ENCODE assay signal across 8 cellular contexts in genomic region chr7:157138101-157138423, GRCh38. TPM values are rescaled to one million over a fixed set of nuclear protein-coding genes. Genes with fewer than 3 reads are reported as not detected.
DNase-seq lines count a peak whose midpoint lies in the region; ATAC-seq and TF ChIP-seq lines count a peak whose summit lies in the region.

No MANE protein-coding gene starts in this region.

- H3K9ac ChIP-seq in mammary epithelial cell (ENCODE audit: insufficient read depth, low read length) (no peak overlapping the region), mucosa of rectum (ENCODE audit: low read depth in 1 of 2, low read length in 2 of 2) (peak overlapping the region; percentile 59 to 60)

- H3K9me3 Mint-ChIP-seq in HFFc6: no peaks in the 10 kb centered on the region

- peaks cover 43% of the 10 kb centered on the region for H3K79me2 ChIP-seq in mammary epithelial cell (ENCODE audit: insufficient read depth, low read length)

- intact Hi-C loops in A673 (cut with micrococcal nuclease; ENCODE audit: unreplicated experiment) (no loop called here), mammary epithelial cell (cut with micrococcal nuclease) (loop anchor here (1.0 to 10.0 kb wide), 3 partner anchors 111 to 233 kb away; no protein-coding TSS in a partner anchor), sciatic nerve (cut with DNase I) (no loop called here)

- TF ChIP-seq CTCF in A673 (conservative IDR thresholded peaks at IDR 0.05; ENCODE audit: low read depth, low read length) (no peak), HFFc6 (IDR thresholded peaks at IDR 0.05) (no peak), mammary epithelial cell (conservative IDR thresholded peaks at IDR 0.05 in 1 of 2, IDR thresholded peaks at IDR 0.05 in 1 of 2; ENCODE audit: extremely low read depth in 1 of 2, insufficient read depth in 1 of 2, low read depth in 1 of 2, low read length in 2 of 2) (no peak)

- peaks cover 5% of the 10 kb centered on the region for H4K20me1 ChIP-seq in mammary epithelial cell (ENCODE audit: insufficient read depth, low read length)

- BruUV-seq in A673 (replicated peaks; lab: Mats Ljungman, UMichigan): no TSS peak
- no TSS peak for BruUV-seq in mammary epithelial cell (replicated peaks; lab: Mats Ljungman, UMichigan)

- H3K27ac ChIP-seq in A673 (ENCODE audit: low read depth, low read length, poor library complexity, severe bottlenecking) (peak overlapping the region; percentile 74), mammary epithelial cell (ENCODE audit: insufficient read depth, low read depth, low read length) (peak overlapping the region; percentile 51), mucosa of rectum (ENCODE audit: low read depth in 2 of 2, low read length in 2 of 2) (peak overlapping the region; percentile 94 to 96)

- H3K36me3 Mint-ChIP-seq in HFFc6 (ENCODE audit: low read depth): peaks cover 17% of the 10 kb centered on the region

- no peaks in the 10 kb centered on the region for H3K27me3 ChIP-seq in A673 (replicated peaks; ENCODE audit: insufficient read depth, low read depth, low read length, poor library complexity)
- no peaks in the 10 kb centered on the region for H3K27me3 ChIP-seq in mammary epithelial cell (ENCODE audit: insufficient read depth, low read length)
- no peaks in the 10 kb centered on the region for H3K27me3 ChIP-seq in mucosa of rectum (ENCODE audit: control insufficient read depth in 2 of 2, insufficient read depth in 2 of 2, low read length in 2 of 2)

- H3K4me1 ChIP-seq in A673 (ENCODE audit: insufficient read depth, low read length, poor library complexity, severe bottlenecking) (peaks cover 14% of the 10 kb centered on the region), mammary epithelial cell (ENCODE audit: insufficient read depth, low read length) (peaks cover 22% of the 10 kb centered on the region), mucosa of rectum (ENCODE audit: control insufficient read depth in 2 of 2, insufficient read depth in 2 of 2, low read length in 2 of 2) (peaks cover 16 to 18% of the 10 kb centered on the region in 2 donors)

- dilution Hi-C loops in mammary epithelial cell (cut with HindIII; ENCODE audit: low sequenced_read_pairs): no loop called here

- peaks cover 3% of the 10 kb centered on the region for H3K27me3 Mint-ChIP-seq in HFFc6 (ENCODE audit: insufficient read depth)

- H3K36me3 ChIP-seq in A673 (ENCODE audit: insufficient read depth, low read length, poor library complexity, severe bottlenecking) (peaks cover 10% of the 10 kb centered on the region), mammary epithelial cell (ENCODE audit: insufficient read depth, low read length) (peaks cover 3% of the 10 kb centered on the region), mucosa of rectum (ENCODE audit: control insufficient read depth in 2 of 2, insufficient read depth in 2 of 2, low read length in 2 of 2) (peaks cover 9 to 14% of the 10 kb centered on the region in 2 donors)

- H3K4me3 Mint-ChIP-seq in HFFc6: peak overlapping the region; percentile 82

- DNase-seq in A673 (ENCODE audit: low spot score): no peak
- no peak for DNase-seq in HFFc6
- no peak for DNase-seq in mammary epithelial cell
- no peak for DNase-seq in NCI-H1417 treated with DMSO at 0.1 percent for 48 hours (lab: John Stamatoyannopoulos, UW)
- DNase-seq in sciatic nerve (ENCODE audit: low spot score): no peak

- ATAC-seq in GM21528 (IDR thresholded peaks at IDR 0.05; ENCODE audit: low FRiP score, unreplicated experiment): no peak
- no peak for ATAC-seq in sciatic nerve
- no peak for ATAC-seq in GM18873 (IDR thresholded peaks at IDR 0.05; ENCODE audit: low FRiP score, unreplicated experiment)

- 23% methylated on average over 5 of the region's 5 CpGs for WGBS in mammary epithelial cell (ENCODE audit: low coverage, missing lambda C conversion rate)

- in situ Hi-C loops in mammary epithelial cell (cut with MboI; ENCODE audit: low sequenced_read_pairs in 2 of 2): loop anchor here in 1 of 2 donors (10.0 kb wide), 1 partner anchor 93 kb away; no protein-coding TSS in a partner anchor

- peaks cover 36% of the 10 kb centered on the region for H3K4me1 Mint-ChIP-seq in HFFc6 (ENCODE audit: low read depth)

- H3K27ac Mint-ChIP-seq in HFFc6: peak overlapping the region; percentile 77

- peak overlapping the region; percentile 83 for H3K4me2 ChIP-seq in mammary epithelial cell (ENCODE audit: insufficient read depth, low read depth, low read length)

- H3K4me3 ChIP-seq in A673 (ENCODE audit: low read depth, low read length, poor library complexity, severe bottlenecking): peak overlapping the region; percentile 71
- peak overlapping the region; percentile 52 to 60 (median 53) for H3K4me3 ChIP-seq in mammary epithelial cell (replicated peaks in 1 of 3; ENCODE audit: insufficient read depth in 1 of 3, low read depth in 2 of 3, low read length in 3 of 3)
- peak overlapping the region; percentile 69 to 78 for H3K4me3 ChIP-seq in mucosa of rectum (ENCODE audit: low read length in 2 of 2)

- peak overlapping the region; percentile 86 for H2AFZ ChIP-seq in mammary epithelial cell (ENCODE audit: low read depth, low read length)

- POLR2A ChIA-PET in A673 (lab: Charles Lee; ENCODE audit: low non-redundant PET): no interaction called here

- H3K9me3 ChIP-seq in A673 (ENCODE audit: low read depth, low read length, poor library complexity, severe bottlenecking) (no peaks in the 10 kb centered on the region), mammary epithelial cell (replicated peaks; ENCODE audit: insufficient read depth, low read length) (no peaks in the 10 kb centered on the region), mucosa of rectum (ENCODE audit: control insufficient read depth in 2 of 2, low read length in 2 of 2) (no peaks in the 10 kb centered on the region)

- CTCF ChIA-PET in A673 (lab: Charles Lee): no interaction called here
- CTCF ChIA-PET in mammary epithelial cell (lab: Charles Lee; ENCODE audit: low non-redundant PET): no interaction called here

RNA-seq across cellular contexts. Expression of gene UBE3C, which starts 0.7 kb away (rescaled TPM):
- total RNA-seq in A673 (2021) (66.4 and 77.9 TPM in 2 replicates), mammary epithelial cell (100 to 1,000 TPM; 108 to 109 TPM), sciatic nerve (55.5 TPM)
- 10 to 100 TPM; 64.2 to 80.1 (median 73.1) TPM for total RNA-seq in HFFc6 (2021; fragmentation: NEBNext Ultra II Directional; extraction: Animal tissue kit (Norgen Biotek cat#: 25700))
- 78.8 TPM for polyA plus RNA-seq in mammary epithelial cell
- polyA minus RNA-seq in mammary epithelial cell: 104 TPM
